In the genomic region with DNA sequence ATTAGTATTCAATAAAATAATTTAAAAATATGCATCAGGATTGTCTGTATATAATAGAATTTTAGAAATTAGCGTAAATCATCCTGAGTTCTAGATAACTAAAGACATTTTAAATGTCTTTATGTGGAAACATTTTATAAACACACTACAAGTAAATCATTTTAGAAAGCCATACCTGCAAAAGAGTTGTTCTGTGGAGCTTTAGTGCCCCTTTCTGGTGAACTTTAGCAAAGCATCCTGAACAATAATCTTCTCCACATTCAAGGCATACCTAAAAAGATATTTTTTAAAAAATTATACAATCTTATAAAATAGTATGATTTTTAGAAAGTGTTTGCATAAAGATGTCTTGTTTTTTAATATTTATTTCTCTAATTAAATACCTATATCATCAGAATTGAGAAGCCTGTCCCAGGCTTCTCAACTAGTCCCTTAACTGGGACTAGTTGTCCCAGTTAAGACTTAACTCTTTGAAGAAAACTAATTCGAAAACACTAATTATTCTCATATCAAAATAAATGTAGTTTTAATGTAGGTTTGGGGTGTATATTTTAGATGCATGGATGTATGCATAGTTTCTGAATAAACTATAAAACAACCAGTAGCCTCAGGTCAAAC, we compare ENCODE assay signal across 8 cellular contexts. TPM values are rescaled to one million over a fixed set of nuclear protein-coding genes. Genes with fewer than 3 reads are reported as not detected.
A peak's percentile ranks its signal among the peaks of the same experiment; 100 is the strongest.
DNase-seq lines count a peak whose midpoint lies in the region; ATAC-seq and TF ChIP-seq lines count a peak whose summit lies in the region.

No MANE protein-coding gene starts in this region.

- whole genome bisulfite sequencing in esophagus squamous epithelium, 2 donors = 32 to 37% methylated on average over 2 of the region's 2 CpGs

- no peaks in the 10 kb centered on the region for H3K4me1 ChIP-seq in esophagus squamous epithelium
- H3K4me1 ChIP-seq in upper lobe of right lung = no peaks in the 10 kb centered on the region

- H3K27me3 ChIP-seq in esophagus squamous epithelium (no peaks in the 10 kb centered on the region), upper lobe of right lung (no peaks in the 10 kb centered on the region)

- H3K36me3 ChIP-seq in esophagus squamous epithelium (no peaks in the 10 kb centered on the region), upper lobe of right lung (no peaks in the 10 kb centered on the region)

- TF ChIP-seq POLR2A in esophagus squamous epithelium (IDR thresholded peaks at IDR 0.05) = no peak

- ATAC-seq in GM19351 (IDR thresholded peaks at IDR 0.05; ENCODE audit: unreplicated experiment) (peak; percentile 67), upper lobe of right lung (no peak), HG03039 (IDR thresholded peaks at IDR 0.05; ENCODE audit: unreplicated experiment) (no peak), GM21423 (IDR thresholded peaks at IDR 0.05; ENCODE audit: unreplicated experiment) (no peak)

- TF ChIP-seq CTCF in 22Rv1 (IDR thresholded peaks at IDR 0.05) (peak; percentile 83), esophagus squamous epithelium (IDR thresholded peaks at IDR 0.05) (peak in 4 of 6 experiments; percentile 20 to 49 (median 23)), upper lobe of right lung (IDR thresholded peaks at IDR 0.05) (peak; percentile 52)

- H3K9me3 ChIP-seq in esophagus squamous epithelium = no peaks in the 10 kb centered on the region
- no peaks in the 10 kb centered on the region for H3K9me3 ChIP-seq in upper lobe of right lung

- intact Hi-C loops in esophagus squamous epithelium (cut with DNase I) = no loop called here
- intact Hi-C loops in upper lobe of right lung (cut with DNase I) = no loop called here

- H3K4me3 ChIP-seq in esophagus squamous epithelium (no peak overlapping the region), upper lobe of right lung (no peak overlapping the region)

- DNase-seq in NOMO-1 treated with DMSO at 0.1 percent for 48 hours (lab: John Stamatoyannopoulos, UW; ENCODE audit: unreplicated experiment) (peak; percentile 49), esophagus squamous epithelium (lab: John Stamatoyannopoulos, UW) (no peak), upper lobe of right lung (no peak), GM19238 (ENCODE audit: insufficient read length, low spot score) (no peak)

- no peak overlapping the region for H3K27ac ChIP-seq in 22Rv1
- no peak overlapping the region for H3K27ac ChIP-seq in esophagus squamous epithelium
- no peak overlapping the region for H3K27ac ChIP-seq in upper lobe of right lung

RNA-seq across cellular contexts. Expression of a gene that starts 29.7 kb away (rescaled TPM):
- not detected for total RNA-seq in esophagus squamous epithelium
- total RNA-seq in upper lobe of right lung = not detected

Comparison
In these comparisons a context has a peak if more than half of its experiments do, and no peak if none do; other contexts are left out.
1. CTCF ChIP-seq: peak in every context shown above with its lines; median percentile 83 in 22Rv1; 52 in upper lobe of right lung; 23 in esophagus squamous epithelium.